In the genomic region with DNA sequence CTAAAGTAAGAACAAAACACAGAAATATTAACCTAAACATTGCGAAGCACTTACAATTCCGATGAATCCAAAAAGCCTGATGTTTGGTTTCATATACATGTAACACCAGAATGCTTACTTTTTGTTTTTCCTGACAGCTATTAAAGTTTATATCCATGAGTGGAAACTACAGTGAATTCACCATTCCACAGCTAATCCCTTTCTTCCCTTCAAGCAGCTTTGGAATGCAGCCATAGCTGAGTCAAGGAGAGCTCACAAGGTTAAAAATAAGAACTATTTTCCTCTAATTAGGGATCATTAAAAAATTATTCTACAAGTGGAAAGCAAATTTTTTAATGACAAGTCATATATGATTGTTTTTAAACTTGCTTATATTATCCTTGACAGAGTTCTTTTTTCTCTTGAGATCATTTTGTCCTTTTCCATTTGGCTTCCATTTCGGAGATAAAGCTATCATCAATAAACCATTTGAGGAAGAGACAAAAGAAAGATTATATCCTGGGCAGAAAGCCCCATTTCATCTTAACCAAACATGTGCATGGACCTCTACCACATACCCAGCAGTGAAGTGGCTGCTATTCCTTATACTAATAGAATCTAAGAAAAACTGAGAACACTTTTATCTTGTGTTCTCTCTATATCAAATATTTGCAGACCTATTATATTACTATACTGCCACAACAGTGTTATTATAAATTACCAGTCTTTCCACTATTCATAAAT, we compare ENCODE assay signal across 16 cellular contexts. TPM values are rescaled to one million over a fixed set of nuclear protein-coding genes. Genes with fewer than 3 reads are reported as not detected.
DNase-seq lines count a peak whose midpoint lies in the region; ATAC-seq and TF ChIP-seq lines count a peak whose summit lies in the region.
"Had no signal": no experiment of that assay in that cellular context is flagged by ENCODE, and none has a peak within 500 bp of the region (broad histone marks: within the 10 kb centered on the region; RNA-seq: fewer than 3 reads in every experiment).

No MANE protein-coding gene starts in this region.

- no peak for TF ChIP-seq CTCF in AG10803 (conservative IDR thresholded peaks at IDR 0.05; ENCODE audit: low read length)
- TF ChIP-seq CTCF in esophagus muscularis mucosa (IDR thresholded peaks at IDR 0.05) = no peak
- no peak for TF ChIP-seq CTCF in osteocyte (IDR thresholded peaks at IDR 0.05)

- no peaks in the 10 kb centered on the region for H3K27me3 Mint-ChIP-seq in osteocyte (ENCODE audit: unreplicated experiment)
- H3K27me3 Mint-ChIP-seq: activated naive CD8-positive, alpha-beta T cell treated with anti-CD3 and anti-CD28 coated beads, Interleukin-2, amount 50 U/mL, for 24 hours; B cell had no signal

- peak overlapping the region; percentile 30 to 62 (median 52) for H3K27ac ChIP-seq in esophagus muscularis mucosa (replicated peaks in 1 of 4)

- H3K9me3 ChIP-seq in esophagus muscularis mucosa = no peaks in the 10 kb centered on the region
- H3K9me3 ChIP-seq: HAP-1 had no signal

- TF ChIP-seq EP300 in esophagus muscularis mucosa (IDR thresholded peaks at IDR 0.05) = no peak

- H3K27ac Mint-ChIP-seq in osteocyte (ENCODE audit: unreplicated experiment) = peak overlapping the region; percentile 80
- H3K27ac Mint-ChIP-seq in stimulated activated effector memory CD8-positive, alpha-beta T cell treated with anti-CD3 and anti-CD28 coated beads, Interleukin-12 subunit alpha, Interleukin-12 subunit beta, amount 100 ng/mL, for 72 hours = no peak overlapping the region
- H3K27ac Mint-ChIP-seq: activated naive CD8-positive, alpha-beta T cell treated with anti-CD3 and anti-CD28 coated beads, Interleukin-2, amount 50 U/mL, for 24 hours; B cell; natural killer cell had no signal

- peaks cover 4% of the 10 kb centered on the region for H3K36me3 Mint-ChIP-seq in osteocyte (ENCODE audit: unreplicated experiment)
- no peaks in the 10 kb centered on the region for H3K36me3 Mint-ChIP-seq in stimulated activated effector memory CD8-positive, alpha-beta T cell treated with anti-CD3 and anti-CD28 coated beads, Interleukin-12 subunit alpha, Interleukin-12 subunit beta, amount 100 ng/mL, for 72 hours
- H3K36me3 Mint-ChIP-seq: natural killer cell had no signal

- DNase-seq in AG10803 (ENCODE audit: low read depth) (peak; percentile 72), NCI-H69 (lab: John Stamatoyannopoulos, UW) (peak; percentile 30), esophagus muscularis mucosa (ENCODE audit: extremely low spot score) (no peak), osteocyte (ENCODE audit: extremely low spot score, unreplicated experiment) (no peak), NCI-H146 treated with DMSO at 0.1 percent for 48 hours (lab: John Stamatoyannopoulos, UW; ENCODE audit: unreplicated experiment) (no peak), T-helper 1 cell (no peak), CD1c-positive myeloid dendritic cell (ENCODE audit: extremely low spot score) (no peak)
- DNase-seq in stimulated activated effector memory CD8-positive, alpha-beta T cell treated with anti-CD3 and anti-CD28 coated beads, Interleukin-12 subunit alpha, Interleukin-12 subunit beta, amount 100 ng/mL, for 72 hours (ENCODE audit: low spot score in 2 of 2) = no peak
- DNase-seq: activated naive CD8-positive, alpha-beta T cell treated with anti-CD3 and anti-CD28 coated beads, Interleukin-2, amount 50 U/mL, for 24 hours; cerebellar nuclear complex; MV-4-11; natural killer cell; NCI-H2081; substantia nigra had no signal

- no peak for ATAC-seq in stimulated activated effector memory CD8-positive, alpha-beta T cell treated with anti-CD3 and anti-CD28 coated beads, Interleukin-12 subunit alpha, Interleukin-12 subunit beta, amount 100 ng/mL, for 72 hours
- ATAC-seq: activated naive CD8-positive, alpha-beta T cell treated with anti-CD3 and anti-CD28 coated beads, Interleukin-2, amount 50 U/mL, for 24 hours; natural killer cell had no signal

- no peaks in the 10 kb centered on the region for H3K27me3 ChIP-seq in esophagus muscularis mucosa

- peaks cover 43% of the 10 kb centered on the region for H3K4me1 Mint-ChIP-seq in osteocyte (ENCODE audit: unreplicated experiment)
- H3K4me1 Mint-ChIP-seq in stimulated activated effector memory CD8-positive, alpha-beta T cell treated with anti-CD3 and anti-CD28 coated beads, Interleukin-12 subunit alpha, Interleukin-12 subunit beta, amount 100 ng/mL, for 72 hours = no peaks in the 10 kb centered on the region
- H3K4me1 Mint-ChIP-seq: activated naive CD8-positive, alpha-beta T cell treated with anti-CD3 and anti-CD28 coated beads, Interleukin-2, amount 50 U/mL, for 24 hours; B cell; natural killer cell had no signal

- WGBS in esophagus muscularis mucosa = 39% methylated on average over 3 of the region's 3 CpGs

- H3K4me3 ChIP-seq in AG10803 (ENCODE audit: low read length) = no peak overlapping the region
- H3K4me3 ChIP-seq in esophagus muscularis mucosa = no peak overlapping the region
- H3K4me3 ChIP-seq: HAP-1 had no signal

- H3K4me1 ChIP-seq in esophagus muscularis mucosa = peaks cover 0 to 34% (median 30%) of the 10 kb centered on the region in 4 donors
- H3K4me1 ChIP-seq: HAP-1 had no signal

- no peak for TF ChIP-seq POLR2A in esophagus muscularis mucosa (IDR thresholded peaks at IDR 0.05; ENCODE audit: low read depth)

- H3K4me3 Mint-ChIP-seq in osteocyte (ENCODE audit: unreplicated experiment) = no peak overlapping the region
- H3K4me3 Mint-ChIP-seq in stimulated activated effector memory CD8-positive, alpha-beta T cell treated with anti-CD3 and anti-CD28 coated beads, Interleukin-12 subunit alpha, Interleukin-12 subunit beta, amount 100 ng/mL, for 72 hours = no peak overlapping the region
- H3K4me3 Mint-ChIP-seq: activated naive CD8-positive, alpha-beta T cell treated with anti-CD3 and anti-CD28 coated beads, Interleukin-2, amount 50 U/mL, for 24 hours; B cell; natural killer cell had no signal

- peaks cover 4% of the 10 kb centered on the region for H3K9me3 Mint-ChIP-seq in osteocyte (ENCODE audit: unreplicated experiment)
- H3K9me3 Mint-ChIP-seq in stimulated activated effector memory CD8-positive, alpha-beta T cell treated with anti-CD3 and anti-CD28 coated beads, Interleukin-12 subunit alpha, Interleukin-12 subunit beta, amount 100 ng/mL, for 72 hours = no peaks in the 10 kb centered on the region

- intact Hi-C loops in esophagus muscularis mucosa (cut with DNase I) = no loop called here

- H3K36me3 ChIP-seq in esophagus muscularis mucosa = no peaks in the 10 kb centered on the region
- H3K36me3 ChIP-seq: HAP-1 had no signal

RNA-seq across cellular contexts. Expression of a gene that starts 19.7 kb away (rescaled TPM):
- total RNA-seq in esophagus muscularis mucosa (100 to 1,000 TPM in 2 of 4 donors, 10 to 100 TPM in 2; 76.4 to 151 (median 101) TPM), osteocyte (45.4 and 47.9 TPM in 2 replicates)
- total RNA-seq: B cell, natural killer cell had no signal

Comparison
In these comparisons a context has a peak if more than half of its experiments do, and no peak if none do; other contexts are left out.
1. DNase-seq: peak in AG10803 (single experiment) and NCI-H69 (single experiment); none in esophagus muscularis mucosa (single experiment), osteocyte (single experiment), stimulated activated effector memory CD8-positive, alpha-beta T cell treated with anti-CD3 and anti-CD28 coated beads, Interleukin-12 subunit alpha, Interleukin-12 subunit beta, amount 100 ng/mL, for 72 hours (0 of 2), NCI-H146 treated with DMSO at 0.1 percent for 48 hours (single experiment), T-helper 1 cell (0 of 5) and CD1c-positive myeloid dendritic cell (single experiment).